In the genomic region with DNA sequence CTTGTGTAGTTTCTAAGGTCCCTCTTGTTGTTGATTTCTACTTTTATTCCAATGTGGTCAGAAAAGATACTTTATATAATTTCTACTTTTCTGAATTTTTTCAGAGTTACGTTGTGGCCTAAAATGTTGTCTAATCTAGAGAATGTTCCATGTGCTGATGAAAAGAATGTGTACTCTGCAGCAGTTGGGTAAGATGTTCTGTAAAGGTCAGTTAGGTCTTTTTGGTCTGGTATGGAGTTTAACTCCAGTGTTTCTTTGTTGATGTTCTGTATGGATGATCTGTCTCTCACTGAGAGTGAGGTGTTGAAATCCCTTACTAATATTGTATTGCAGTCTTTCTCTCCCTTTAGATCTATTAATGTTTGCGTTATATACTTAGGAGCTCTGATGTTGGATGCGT, we compare ENCODE assay signal across 8 cellular contexts. TPM values are rescaled to one million over a fixed set of nuclear protein-coding genes. Genes with fewer than 3 reads are reported as not detected.
"Had no signal": no experiment of that assay in that cellular context is flagged by ENCODE, and none has a peak within 500 bp of the region (broad histone marks: within the 10 kb centered on the region; RNA-seq: fewer than 3 reads in every experiment).

No MANE protein-coding gene starts in this region.

- ATAC-seq: HCT116, HepG2 had no signal

- H3K9ac ChIP-seq: GM23248 had no signal

- H3K27ac ChIP-seq: GM23248, HL-60 had no signal

- H2AFZ ChIP-seq: GM23248 had no signal

- DNase-seq: GM23248, GOT3, H7, HFFc6 had no signal

- H3K4me3 ChIP-seq: GM23248, HAP-1 had no signal

- H3K9me3 ChIP-seq: HAP-1 had no signal

- H3K36me3 ChIP-seq: HAP-1 had no signal

- H3K4me1 ChIP-seq: HAP-1 had no signal

RNA-seq across cellular contexts. Expression of gene GPRIN3, which starts 37.0 kb away (rescaled TPM):
- total RNA-seq: GM23248, HepG2 had no signal
- polyA plus RNA-seq: HepG2 had no signal
